11 cellular contexts compared by ENCODE assay signal in genomic region chrX:53681661-53682060, GRCh38. TPM values are rescaled to one million over a fixed set of nuclear protein-coding genes. Genes with fewer than 3 reads are reported as not detected.
A peak's percentile ranks its signal among the peaks of the same experiment; 100 is the strongest.
DNase-seq lines count a peak whose midpoint lies in the region; ATAC-seq and TF ChIP-seq lines count a peak whose summit lies in the region.
"Had no signal": no experiment of that assay in that cellular context is flagged by ENCODE, and none has a peak within 500 bp of the region (broad histone marks: within the 10 kb centered on the region; RNA-seq: fewer than 3 reads in every experiment).

No MANE protein-coding gene starts in this region.

- no peak for TF ChIP-seq CTCF in OCI-LY3 (IDR thresholded peaks at IDR 0.05; ENCODE audit: low read depth, low read length)
- TF ChIP-seq CTCF in astrocyte of the spinal cord (IDR thresholded peaks at IDR 0.05; ENCODE audit: low read depth, low read length) = no peak
- TF ChIP-seq CTCF in nephron (IDR thresholded peaks at IDR 0.05; ENCODE audit: unreplicated experiment in 3 of 3) = no peak

- no peaks in the 10 kb centered on the region for H3K9me3 ChIP-seq in OCI-LY3 (ENCODE audit: insufficient read depth, low read length)
- H3K9me3 ChIP-seq in HAP-1 = no peaks in the 10 kb centered on the region
- H3K9me3 ChIP-seq: sigmoid colon had no signal

- H3K36me3 ChIP-seq in OCI-LY3 (replicated peaks; ENCODE audit: low read depth, low read length) = peaks cover 46% of the 10 kb centered on the region
- H3K36me3 ChIP-seq in HAP-1 (replicated peaks) = peaks cover 44% of the 10 kb centered on the region

- H3K4me1 ChIP-seq in OCI-LY3 (ENCODE audit: low read length) = peaks cover 8% of the 10 kb centered on the region
- peaks cover 6% of the 10 kb centered on the region; the same call in 1 of the 2 replicates for H3K4me1 ChIP-seq in HAP-1

- intact Hi-C loops in posterior cingulate gyrus (cut with DNase I) = loop anchor here (10.0 kb wide), 3 partner anchors 153 to 1313 kb away; partner anchors contain the start of genes PFKFB1 and PHF8

- peak overlapping the region; percentile 94; the same call in 1 of the 2 replicates for H3K4me2 ChIP-seq in OCI-LY3 (ENCODE audit: low read length)

- H3K79me2 ChIP-seq in OCI-LY3 (ENCODE audit: low read length) = peaks cover 90% of the 10 kb centered on the region

- peaks cover 49% of the 10 kb centered on the region for H4K20me1 ChIP-seq in OCI-LY3 (ENCODE audit: insufficient read depth, low read length)

- H3K4me1 Mint-ChIP-seq in nephron = peaks cover 5% of the 10 kb centered on the region

- H3K9me3 Mint-ChIP-seq in nephron = peaks cover 6% of the 10 kb centered on the region

- H3K36me3 Mint-ChIP-seq in nephron (ENCODE audit: low read depth) = peaks cover 37% of the 10 kb centered on the region

- DNase-seq in Daoy (ENCODE audit: low read depth) (peak; percentile 2), astrocyte of the spinal cord (ENCODE audit: low read depth, low spot score) (peak; percentile 12), posterior cingulate gyrus (no peak), HAP-1 (ENCODE audit: low spot score in 2 of 2) (no peak)
- DNase-seq: left cardiac atrium, NCI-H1092 treated with DMSO at 0.1 percent for 48 hours, sigmoid colon had no signal

- no peak for ATAC-seq in HG03097 (IDR thresholded peaks at IDR 0.05; ENCODE audit: low FRiP score, unreplicated experiment)
- no peak for ATAC-seq in HG02852 (IDR thresholded peaks at IDR 0.05; ENCODE audit: unreplicated experiment)
- ATAC-seq: left cardiac atrium had no signal

- H3K4me3 Mint-ChIP-seq in nephron = peak overlapping the region; percentile 52 to 80 (median 65)

- no peak overlapping the region for H3K27ac Mint-ChIP-seq in nephron

- H3K4me3 ChIP-seq in OCI-LY3 (ENCODE audit: low read length) (no peak overlapping the region), astrocyte of the spinal cord (ENCODE audit: low read depth, low read length) (no peak overlapping the region), HAP-1 (no peak overlapping the region)

- no peak overlapping the region for H2AFZ ChIP-seq in OCI-LY3 (ENCODE audit: low read depth, low read length)

- H3K27me3 ChIP-seq in OCI-LY3 (ENCODE audit: low read depth, low read length) (no peaks in the 10 kb centered on the region), HAP-1 (ENCODE audit: low read depth) (no peaks in the 10 kb centered on the region)
- H3K27me3 ChIP-seq: sigmoid colon had no signal

- no peak overlapping the region for H3K27ac ChIP-seq in OCI-LY3 (ENCODE audit: low read length)

- no peak overlapping the region for H3K9ac ChIP-seq in OCI-LY3 (ENCODE audit: low read length)

- H3K27me3 Mint-ChIP-seq in nephron (ENCODE audit: low read depth) = no peaks in the 10 kb centered on the region

- in situ Hi-C loops in astrocyte of the spinal cord (cut with HindIII; ENCODE audit: low sequenced_read_pairs) (no loop called here), HAP-1 (cut with MboI; ENCODE audit: low sequenced_read_pairs) (loop anchor here (10.0 kb wide), 1 partner anchor 153 kb away; no protein-coding TSS in a partner anchor)

RNA-seq across cellular contexts. Expression of gene HUWE1, which starts 4.9 kb away (rescaled TPM):
- total RNA-seq in Daoy (2014; rRNA removed; shearing (Covaris generic)) = 48.0 and 54.1 TPM in 2 replicates

Comparison
In these comparisons a context has a peak if more than half of its experiments do, and no peak if none do; other contexts are left out.
1. DNase-seq: peak in Daoy (single experiment) and astrocyte of the spinal cord (single experiment); none in posterior cingulate gyrus (0 of 10) and HAP-1 (0 of 2).